Comparison of ENCODE assay signal across 7 cellular contexts in the genomic region with DNA sequence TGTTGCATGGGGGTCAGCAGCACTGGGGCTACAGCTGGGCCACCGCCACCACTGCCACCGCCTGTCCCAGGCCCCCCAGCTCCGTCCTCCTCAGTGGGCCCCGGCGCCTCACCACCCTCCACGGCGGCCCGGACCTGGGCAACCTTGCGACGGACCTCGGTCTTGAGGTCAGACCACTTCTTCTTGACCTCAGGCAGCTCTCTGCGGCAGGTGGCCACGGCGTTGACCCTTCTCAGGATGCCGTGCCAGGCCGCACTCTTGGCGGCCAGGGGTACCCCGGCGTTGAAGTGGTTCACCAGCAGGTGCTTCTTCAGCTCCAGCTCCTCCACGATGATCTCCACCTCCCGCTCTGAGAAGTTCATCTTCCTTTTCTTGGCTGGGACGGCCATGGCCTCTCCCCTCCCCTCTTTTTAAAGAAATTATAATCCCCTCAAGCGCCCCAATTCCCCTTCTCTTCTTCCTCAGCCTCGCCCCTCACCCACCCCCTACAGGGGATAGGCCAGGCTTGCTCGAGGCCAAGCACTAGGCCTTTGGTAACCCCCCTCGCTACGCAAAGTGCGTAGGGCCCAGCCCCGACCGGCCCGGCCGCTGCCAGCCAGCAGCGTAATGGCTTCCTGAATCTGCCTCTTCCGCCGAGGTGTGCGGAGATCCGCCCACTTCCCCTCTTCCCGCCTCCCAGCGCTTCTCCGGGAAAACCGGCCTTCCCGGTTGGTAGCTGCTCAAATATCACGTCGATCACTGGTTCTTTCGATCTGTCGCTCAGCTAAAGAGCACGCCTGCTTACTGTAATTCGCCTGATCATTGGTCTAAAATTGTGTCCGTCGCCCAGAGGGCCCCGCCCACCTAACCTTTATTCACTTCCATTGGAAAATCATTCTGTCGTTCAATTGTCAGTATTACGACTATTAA. TPM values are rescaled to one million over a fixed set of nuclear protein-coding genes. Genes with fewer than 3 reads are reported as not detected.
DNase-seq lines count a peak whose midpoint lies in the region; ATAC-seq and TF ChIP-seq lines count a peak whose summit lies in the region.

Gene NAIF1 (minus strand): TSS at position 608 of the 909 bp plus-strand sequence. CDS start 219 bp downstream, at position 389.

- TF ChIP-seq CTCF in astrocyte of the cerebellum (IDR thresholded peaks at IDR 0.05; ENCODE audit: low read depth, low read length, missing control alignments) (no peak), hepatocyte (IDR thresholded peaks at IDR 0.05; ENCODE audit: poor library complexity) (no peak)

- DNase-seq in NCI-H2029 (lab: John Stamatoyannopoulos, UW), result peak; percentile 99
- peak; percentile 90 for DNase-seq in T-helper 9 cell
- DNase-seq in astrocyte of the cerebellum (ENCODE audit: low read depth), result peak; percentile 99
- DNase-seq in hepatocyte (ENCODE audit: low spot score), result peak; percentile 98
- peak; percentile 99 for DNase-seq in renal cortical epithelial cell (ENCODE audit: low read depth)

- no peaks in the 10 kb centered on the region for H3K36me3 ChIP-seq in hepatocyte (replicated peaks; ENCODE audit: insufficient read depth, low read depth)

- peak within 1 kb of the TSS; percentile 96 for H3K27ac ChIP-seq in hepatocyte

- peak within 1 kb of the TSS; percentile 85 for H3K4me2 ChIP-seq in hepatocyte

- WGBS in hepatocyte (ENCODE audit: low lambda C conversion rate, missing lambda C conversion rate), result 42% methylated on average over 52 of the region's 53 CpGs

- peak within 1 kb of the TSS; percentile 51 for H2AFZ ChIP-seq in hepatocyte

- peaks cover 28% of the 10 kb centered on the region for H3K4me1 ChIP-seq in hepatocyte (ENCODE audit: insufficient read depth)

- H3K4me3 ChIP-seq in astrocyte of the cerebellum (ENCODE audit: low read depth, low read length) (peak within 1 kb of the TSS; percentile 72), hepatocyte (peak within 1 kb of the TSS; percentile 67)

- no peaks in the 10 kb centered on the region for H3K9me3 ChIP-seq in hepatocyte (ENCODE audit: low read depth)

- in situ Hi-C loops in astrocyte of the cerebellum (cut with HindIII; ENCODE audit: low sequenced_read_pairs), result no loop called here

- peak; percentile 25 for TF ChIP-seq POLR2A in GM18505 (IDR thresholded peaks at IDR 0.05; ENCODE audit: borderline replicate concordance, extremely low read depth, insufficient read depth, insufficient read length)

- peaks cover 48% of the 10 kb centered on the region for H3K79me2 ChIP-seq in hepatocyte

- H3K9me2 ChIP-seq in hepatocyte (replicated peaks; ENCODE audit: insufficient read depth), result no peaks in the 10 kb centered on the region

- H4K20me1 ChIP-seq in hepatocyte (ENCODE audit: insufficient read depth, poor library complexity, severe bottlenecking), result no peaks in the 10 kb centered on the region

- peak; percentile 56 for ATAC-seq in GM18505 (IDR thresholded peaks at IDR 0.05; ENCODE audit: unreplicated experiment)
- ATAC-seq in HG02973 (IDR thresholded peaks at IDR 0.05; ENCODE audit: unreplicated experiment), result peak; percentile 56

- H3K27me3 ChIP-seq in hepatocyte, result no peaks in the 10 kb centered on the region

RNA-seq across cellular contexts. Expression of gene NAIF1, which starts in this region (rescaled TPM):
- 9.6 and 10.3 TPM in 2 replicates for total RNA-seq in hepatocyte
- polyA plus RNA-seq in hepatocyte, result 7.0 and 8.0 TPM in 2 replicates
- total RNA-seq in renal cortical epithelial cell, result 7.6 and 13.5 TPM in 2 replicates

Comparison
In these comparisons a context has a peak if more than half of its experiments do, and no peak if none do; other contexts are left out.
1. Peak in every context shown above with its lines: DNase-seq, ATAC-seq, H3K4me3 ChIP-seq and H3K27ac ChIP-seq.